Comparison of ENCODE assay signal across 28 cellular contexts in genomic region chr3:197549261-197549885, GRCh38. TPM values are rescaled to one million over a fixed set of nuclear protein-coding genes. Genes with fewer than 3 reads are reported as not detected.
DNase-seq lines count a peak whose midpoint lies in the region; ATAC-seq and TF ChIP-seq lines count a peak whose summit lies in the region.
"Had no signal": no experiment of that assay in that cellular context is flagged by ENCODE, and none has a peak within 500 bp of the region (broad histone marks: within the 10 kb centered on the region; RNA-seq: fewer than 3 reads in every experiment).

No MANE protein-coding gene starts in this region.

- H3K9ac ChIP-seq in iPS-20b (ENCODE audit: low read depth, low read length) (no peak overlapping the region), parathyroid adenoma (no peak overlapping the region), neural progenitor cell (no peak overlapping the region)
- H3K9ac ChIP-seq: KMS-11 had no signal

- H3K36me3 ChIP-seq in iPS-20b (ENCODE audit: insufficient read depth, low read depth, low read length) (peaks cover 6% of the 10 kb centered on the region; the same call in 1 of the 2 replicates), parathyroid adenoma (ENCODE audit: control insufficient read depth, insufficient read depth, low read length) (no peaks in the 10 kb centered on the region), neural progenitor cell (no peaks in the 10 kb centered on the region)
- H3K36me3 ChIP-seq: brain microvascular endothelial cell, colonic mucosa, sigmoid colon, SJSA1 had no signal

- H3F3A ChIP-seq in neural progenitor cell (ENCODE audit: low read depth) = peaks cover 30% of the 10 kb centered on the region

- H2AFZ ChIP-seq in parathyroid adenoma (no peak overlapping the region), neural progenitor cell (replicated peaks) (no peak overlapping the region)

- H3K4me2 ChIP-seq in parathyroid adenoma (ENCODE audit: low read length) (peak overlapping the region; percentile 37), neural progenitor cell (no peak overlapping the region)
- H3K4me2 ChIP-seq: KMS-11 had no signal

- no peaks in the 10 kb centered on the region for H4K20me1 ChIP-seq in neural progenitor cell (ENCODE audit: low read depth)

- H3K4me3 Mint-ChIP-seq in neural progenitor cell = no peak overlapping the region
- H3K4me3 Mint-ChIP-seq: activated CD4-positive, alpha-beta memory T cell treated with anti-CD3 and anti-CD28 coated beads, Interleukin-2, amount 10 ng/mL, durations not matched to agents 7 days and 5 days; CD8-positive, alpha-beta memory T cell; mesothelial cell of epicardium; naive thymus-derived CD8-positive, alpha-beta T cell; stimulated activated naive CD8-positive, alpha-beta T cell treated with anti-CD3 and anti-CD28 coated beads, Interleukin-15, amount 100 ng/mL, for 72 hours; T-cell had no signal

- no peak for ATAC-seq in GM21619 (IDR thresholded peaks at IDR 0.05; ENCODE audit: unreplicated experiment)
- ATAC-seq: naive thymus-derived CD8-positive, alpha-beta T cell; stimulated activated naive CD8-positive, alpha-beta T cell treated with anti-CD3 and anti-CD28 coated beads, Interleukin-15, amount 100 ng/mL, for 72 hours; T-cell had no signal

- peaks cover 15% of the 10 kb centered on the region for H3K27me3 Mint-ChIP-seq in neural progenitor cell (ENCODE audit: insufficient read depth, low read depth)
- H3K27me3 Mint-ChIP-seq: activated CD4-positive, alpha-beta memory T cell treated with anti-CD3 and anti-CD28 coated beads, Interleukin-2, amount 10 ng/mL, durations not matched to agents 7 days and 5 days; CD8-positive, alpha-beta memory T cell; naive thymus-derived CD8-positive, alpha-beta T cell; stimulated activated naive CD8-positive, alpha-beta T cell treated with anti-CD3 and anti-CD28 coated beads, Interleukin-15, amount 100 ng/mL, for 72 hours; T-cell had no signal

- no peak overlapping the region for H3K27ac Mint-ChIP-seq in neural progenitor cell
- H3K27ac Mint-ChIP-seq: activated CD4-positive, alpha-beta memory T cell treated with anti-CD3 and anti-CD28 coated beads, Interleukin-2, amount 10 ng/mL, durations not matched to agents 7 days and 5 days; mesothelial cell of epicardium; naive thymus-derived CD8-positive, alpha-beta T cell; T-cell had no signal

- H3K4me3 ChIP-seq in iPS-20b (ENCODE audit: low read length) (peak overlapping the region; percentile 27; the same call in 1 of the 2 replicates), parathyroid adenoma (ENCODE audit: low read depth, low read length) (no peak overlapping the region), neural progenitor cell (no peak overlapping the region)
- H3K4me3 ChIP-seq: colonic mucosa, Peyer's patch, sigmoid colon, SJSA1 had no signal

- peak; percentile 43 for DNase-seq in activated CD8-positive, alpha-beta memory T cell treated with anti-CD3 and anti-CD28 coated beads for 24 hours
- DNase-seq in activated CD8-positive, alpha-beta memory T cell treated with anti-CD3 and anti-CD28 coated beads, Interleukin-2, amount 50 U/mL, for 4 hours = no peak
- DNase-seq in cerebellar cortex (ENCODE audit: low spot score) = peak; percentile 43
- DNase-seq in neural progenitor cell (ENCODE audit: low spot score) = no peak
- no peak for DNase-seq in AG08395 (ENCODE audit: low spot score)
- DNase-seq: 8988T; activated CD4-positive, alpha-beta memory T cell treated with anti-CD3 and anti-CD28 coated beads, Interleukin-2, amount 10 ng/mL, durations not matched to agents 7 days and 5 days; activated CD4-positive, CD25-positive, alpha-beta regulatory T cell treated with anti-CD3 and anti-CD28 coated beads, Interleukin-2, amount 50 U/mL, for 72 hours; activated gamma-delta T cell treated with Interleukin-2 at 50 U/mL for 16 hours; activated T-cell treated with anti-CD3 and anti-CD28 coated beads, Interleukin-2, amount 50 U/mL, for 1 hour; brain microvascular endothelial cell; CD8-positive, alpha-beta memory T cell; colonic mucosa; naive thymus-derived CD8-positive, alpha-beta T cell; NCI-H146; NCI-H2171; NCI-H524 treated with DMSO at 0.1 percent for 48 hours; Peyer's patch; sigmoid colon; stimulated activated naive CD8-positive, alpha-beta T cell treated with anti-CD3 and anti-CD28 coated beads, Interleukin-15, amount 100 ng/mL, for 72 hours; T-cell; trophoblast cell had no signal

- H3K9me3 Mint-ChIP-seq in neural progenitor cell = no peaks in the 10 kb centered on the region
- H3K9me3 Mint-ChIP-seq: activated CD4-positive, alpha-beta memory T cell treated with anti-CD3 and anti-CD28 coated beads, Interleukin-2, amount 10 ng/mL, durations not matched to agents 7 days and 5 days; CD8-positive, alpha-beta memory T cell; mesothelial cell of epicardium; naive thymus-derived CD8-positive, alpha-beta T cell; stimulated activated naive CD8-positive, alpha-beta T cell treated with anti-CD3 and anti-CD28 coated beads, Interleukin-15, amount 100 ng/mL, for 72 hours; T-cell had no signal

- H3K4me1 ChIP-seq in iPS-20b (ENCODE audit: insufficient read depth, low read length) (peaks cover 22% of the 10 kb centered on the region), parathyroid adenoma (no peaks in the 10 kb centered on the region), neural progenitor cell (peaks cover 33% of the 10 kb centered on the region)

- no peaks in the 10 kb centered on the region for H3K27me3 ChIP-seq in iPS-20b (ENCODE audit: insufficient read depth, low read length)
- H3K27me3 ChIP-seq in parathyroid adenoma (ENCODE audit: control insufficient read depth, insufficient read depth, low read length) = no peaks in the 10 kb centered on the region
- H3K27me3 ChIP-seq in neural progenitor cell = no peaks in the 10 kb centered on the region
- H3K27me3 ChIP-seq: brain microvascular endothelial cell, colonic mucosa, Peyer's patch, sigmoid colon, SJSA1 had no signal

- TF ChIP-seq CTCF in parathyroid adenoma (IDR thresholded peaks at IDR 0.05) (no peak), neural progenitor cell (IDR thresholded peaks at IDR 0.05) (no peak)

- no peaks in the 10 kb centered on the region for H3K36me3 Mint-ChIP-seq in neural progenitor cell
- H3K36me3 Mint-ChIP-seq: mesothelial cell of epicardium had no signal

- H3K4me1 Mint-ChIP-seq in neural progenitor cell = peaks cover 35% of the 10 kb centered on the region

- no peaks in the 10 kb centered on the region for H3K9me3 ChIP-seq in iPS-20b (ENCODE audit: insufficient read depth, low read depth, low read length)
- H3K9me3 ChIP-seq in parathyroid adenoma (ENCODE audit: control insufficient read depth, low read length) = no peaks in the 10 kb centered on the region
- no peaks in the 10 kb centered on the region for H3K9me3 ChIP-seq in neural progenitor cell (ENCODE audit: low read depth)
- H3K9me3 ChIP-seq: colonic mucosa, Peyer's patch, sigmoid colon, SJSA1 had no signal

- peak overlapping the region; percentile 33 for H3K27ac ChIP-seq in iPS-20b (ENCODE audit: low read length)
- H3K27ac ChIP-seq in parathyroid adenoma = no peak overlapping the region
- no peak overlapping the region for H3K27ac ChIP-seq in neural progenitor cell
- H3K27ac ChIP-seq: brain microvascular endothelial cell, colonic mucosa, KMS-11, Peyer's patch, SJSA1 had no signal

- H3K79me2 ChIP-seq in parathyroid adenoma = no peaks in the 10 kb centered on the region
- no peaks in the 10 kb centered on the region for H3K79me2 ChIP-seq in neural progenitor cell (ENCODE audit: low read depth)

RNA-seq across cellular contexts. Expression of gene BDH1, which starts 6.4 kb away (rescaled TPM):
- total RNA-seq in neural progenitor cell (ENCODE audit: low replicate concordance) = 14.1 and 19.4 TPM in 2 replicates

Comparison
In these comparisons a context has a peak if more than half of its experiments do, and no peak if none do; other contexts are left out.
1. DNase-seq: peak in activated CD8-positive, alpha-beta memory T cell treated with anti-CD3 and anti-CD28 coated beads for 24 hours (single experiment) and cerebellar cortex (single experiment); none in activated CD8-positive, alpha-beta memory T cell treated with anti-CD3 and anti-CD28 coated beads, Interleukin-2, amount 50 U/mL, for 4 hours (single experiment), neural progenitor cell (single experiment) and AG08395 (single experiment).